29 cellular contexts compared by ENCODE assay signal in the genomic region with DNA sequence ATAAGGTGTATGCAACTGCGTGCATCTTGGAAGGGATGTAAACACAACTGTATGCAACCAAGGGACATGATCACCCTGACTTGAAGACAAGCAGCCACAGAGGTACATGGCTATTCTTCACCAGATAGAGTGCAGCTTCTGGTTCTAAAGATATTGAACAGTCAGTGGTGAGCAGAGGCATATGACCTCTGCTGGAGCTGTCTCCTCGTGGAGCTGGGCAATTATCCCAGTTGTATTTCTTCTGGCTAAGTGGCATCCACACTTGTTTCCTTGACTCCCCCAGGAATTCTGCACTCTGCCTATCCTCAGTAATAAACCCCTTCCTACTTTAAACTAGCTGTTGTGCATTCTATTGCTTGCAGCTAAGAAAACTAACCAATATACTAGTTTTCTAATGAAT.
"Had no signal": no experiment of that assay in that cellular context is flagged by ENCODE, and none has a peak within 500 bp of the region (broad histone marks: within the 10 kb centered on the region; RNA-seq: fewer than 3 reads in every experiment).

No MANE protein-coding gene starts in this region.

- H3K9me3 Mint-ChIP-seq: activated CD4-positive, alpha-beta memory T cell treated with anti-CD3 and anti-CD28 coated beads, Interleukin-2, amount 10 ng/mL, durations not matched to agents 7 days and 5 days; activated naive CD8-positive, alpha-beta T cell treated with anti-CD3 and anti-CD28 coated beads for 36 hours had no signal

- H3K4me3 Mint-ChIP-seq: activated CD4-positive, alpha-beta memory T cell treated with anti-CD3 and anti-CD28 coated beads, Interleukin-2, amount 10 ng/mL, durations not matched to agents 7 days and 5 days; activated CD8-positive, alpha-beta memory T cell treated with anti-CD3 and anti-CD28 coated beads, Interleukin-2, amount 10 ng/mL, durations not matched to agents 7 days and 5 days; activated naive CD8-positive, alpha-beta T cell treated with anti-CD3 and anti-CD28 coated beads for 36 hours had no signal

- H3K9me3 ChIP-seq: SJCRH30 had no signal

- H3K27me3 Mint-ChIP-seq: activated CD4-positive, alpha-beta memory T cell treated with anti-CD3 and anti-CD28 coated beads, Interleukin-2, amount 10 ng/mL, durations not matched to agents 7 days and 5 days; activated CD8-positive, alpha-beta memory T cell treated with anti-CD3 and anti-CD28 coated beads, Interleukin-2, amount 10 ng/mL, durations not matched to agents 7 days and 5 days; activated naive CD8-positive, alpha-beta T cell treated with anti-CD3 and anti-CD28 coated beads for 36 hours had no signal

- DNase-seq: activated CD4-positive, alpha-beta memory T cell treated with anti-CD3 and anti-CD28 coated beads, Interleukin-2, amount 10 ng/mL, durations not matched to agents 7 days and 5 days; activated CD4-positive, alpha-beta T cell treated with anti-CD3 and anti-CD28 coated beads for 1 hour; activated CD4-positive, alpha-beta T cell treated with anti-CD3 and anti-CD28 coated beads for 48 hours; activated CD4-positive, CD25-positive, alpha-beta regulatory T cell; activated CD8-positive, alpha-beta memory T cell treated with anti-CD3 and anti-CD28 coated beads for 24 hours; activated CD8-positive, alpha-beta memory T cell treated with anti-CD3 and anti-CD28 coated beads, Interleukin-2, amount 10 ng/mL, durations not matched to agents 7 days and 5 days; activated CD8-positive, alpha-beta memory T cell treated with anti-CD3 and anti-CD28 coated beads, Interleukin-2, amount 50 U/mL, for 48 hours; activated effector memory CD4-positive, alpha-beta T cell treated with Interleukin-2 at 50 U/mL for 16 hours; activated naive CD4-positive, alpha-beta T cell treated with anti-CD3 and anti-CD28 coated beads, Interleukin-2, amount 50 U/mL, for 16 hours; activated naive CD8-positive, alpha-beta T cell treated with anti-CD3 and anti-CD28 coated beads for 36 hours; activated T-cell treated with anti-CD3 and anti-CD28 coated beads, Interleukin-2, amount 50 U/mL, for 48 hours; amniotic stem cell; aorta; brain microvascular endothelial cell; Karpas-422; NCI-H1092; NCI-H1436 treated with DMSO at 0.1 percent for 48 hours; NCI-H1694 treated with DMSO at 0.1 percent for 48 hours; NCI-H2029; NCI-H2171 treated with DMSO at 0.1 percent for 48 hours; NCI-H2227 treated with DMSO at 0.1 percent for 48 hours; NCI-H524; SHP77; SJCRH30; T1000; WERI-Rb-1 had no signal

- H3K27me3 ChIP-seq: brain microvascular endothelial cell, SJCRH30 had no signal

- H3K36me3 Mint-ChIP-seq: activated CD8-positive, alpha-beta memory T cell treated with anti-CD3 and anti-CD28 coated beads, Interleukin-2, amount 10 ng/mL, durations not matched to agents 7 days and 5 days; activated naive CD8-positive, alpha-beta T cell treated with anti-CD3 and anti-CD28 coated beads for 36 hours had no signal

- H3K27ac Mint-ChIP-seq: activated CD4-positive, alpha-beta memory T cell treated with anti-CD3 and anti-CD28 coated beads, Interleukin-2, amount 10 ng/mL, durations not matched to agents 7 days and 5 days; activated CD8-positive, alpha-beta memory T cell treated with anti-CD3 and anti-CD28 coated beads, Interleukin-2, amount 10 ng/mL, durations not matched to agents 7 days and 5 days; activated naive CD8-positive, alpha-beta T cell treated with anti-CD3 and anti-CD28 coated beads for 36 hours had no signal

- H3K4me1 Mint-ChIP-seq: activated CD4-positive, alpha-beta memory T cell treated with anti-CD3 and anti-CD28 coated beads, Interleukin-2, amount 10 ng/mL, durations not matched to agents 7 days and 5 days; activated CD8-positive, alpha-beta memory T cell treated with anti-CD3 and anti-CD28 coated beads, Interleukin-2, amount 10 ng/mL, durations not matched to agents 7 days and 5 days; activated naive CD8-positive, alpha-beta T cell treated with anti-CD3 and anti-CD28 coated beads for 36 hours had no signal

- ATAC-seq: activated CD8-positive, alpha-beta memory T cell treated with anti-CD3 and anti-CD28 coated beads, Interleukin-2, amount 10 ng/mL, durations not matched to agents 7 days and 5 days; K562; Panc1 had no signal

- H3K4me1 ChIP-seq: SJCRH30 had no signal

- H3K36me3 ChIP-seq: brain microvascular endothelial cell, SJCRH30, WERI-Rb-1 had no signal

- H3K27ac ChIP-seq: brain microvascular endothelial cell, SJCRH30, SK-N-MC, WERI-Rb-1 had no signal

- H3K4me3 ChIP-seq: K562, SJCRH30, SK-N-MC had no signal
